8 cellular contexts compared by ENCODE assay signal in the genomic region with DNA sequence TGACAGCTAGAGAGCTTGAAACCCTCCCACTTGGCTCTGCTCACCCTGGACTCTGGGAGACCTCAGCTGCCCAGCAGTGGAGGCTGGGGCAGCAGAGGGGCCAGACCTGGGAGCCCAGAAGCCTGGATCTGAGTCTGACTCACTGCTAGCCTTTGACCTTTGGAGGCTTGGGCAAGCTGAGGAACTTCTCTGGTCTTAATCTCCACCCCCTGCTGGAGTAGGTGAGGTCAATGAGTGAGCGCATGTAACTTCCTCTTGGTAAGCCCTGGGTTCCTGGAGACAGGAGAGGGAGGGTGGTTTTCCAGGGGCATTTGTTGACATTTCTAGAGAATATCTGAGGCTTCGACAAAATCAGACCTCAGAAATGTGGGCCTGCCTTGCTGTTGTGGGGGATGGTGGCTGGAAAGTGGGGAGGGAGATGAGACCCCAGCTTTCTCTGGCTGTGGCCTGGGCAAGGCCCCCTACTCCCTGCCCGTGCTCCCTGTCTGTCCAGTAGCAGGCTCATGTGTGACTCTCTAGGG.
DNase-seq lines count a peak whose midpoint lies in the region; ATAC-seq, FAIRE-seq and TF ChIP-seq lines count a peak whose summit lies in the region.

No MANE protein-coding gene starts in this region.

- no peaks in the 10 kb centered on the region for H3K4me1 ChIP-seq in HUES48 (ENCODE audit: control insufficient read depth, insufficient read depth, low read length)
- no peaks in the 10 kb centered on the region for H3K4me1 ChIP-seq in right lobe of liver
- H3K4me1 ChIP-seq in esophagus muscularis mucosa = peaks cover 5 to 14% (median 12%) of the 10 kb centered on the region in 4 donors

- no peak for FAIRE-seq in GM12892 (lab: Jason Lieb, UNC)

- H3K9me3 ChIP-seq in HUES48 (ENCODE audit: control insufficient read depth, insufficient read depth, low read length) (no peaks in the 10 kb centered on the region), right lobe of liver (no peaks in the 10 kb centered on the region), esophagus muscularis mucosa (no peaks in the 10 kb centered on the region)

- H3K27me3 Mint-ChIP-seq in activated T-helper 17 cell treated with anti-CD3 and anti-CD28 coated beads, Interleukin-2, amount 50 U/mL, for 72 hours = no peaks in the 10 kb centered on the region

- H3K27ac ChIP-seq in HUES48 (ENCODE audit: low read depth, low read length) = peak overlapping the region; percentile 63
- H3K27ac ChIP-seq in right lobe of liver = no peak overlapping the region
- H3K27ac ChIP-seq in esophagus muscularis mucosa (replicated peaks in 1 of 4) = no peak overlapping the region

- POLR2A ChIA-PET in BJ (lab: Charles Lee) = no interaction called here

- TF ChIP-seq POLR2A in right lobe of liver (IDR thresholded peaks at IDR 0.05) (no peak), esophagus muscularis mucosa (IDR thresholded peaks at IDR 0.05; ENCODE audit: low read depth) (no peak), GM12892 (IDR thresholded peaks at IDR 0.05; ENCODE audit: low read depth, low read length) (no peak)

- peaks cover 9% of the 10 kb centered on the region for H3K9me3 Mint-ChIP-seq in activated T-helper 17 cell treated with anti-CD3 and anti-CD28 coated beads, Interleukin-2, amount 50 U/mL, for 72 hours

- H3K4me3 Mint-ChIP-seq in activated T-helper 17 cell treated with anti-CD3 and anti-CD28 coated beads, Interleukin-2, amount 50 U/mL, for 72 hours = peak overlapping the region; percentile 64

- H3K36me3 ChIP-seq in BJ (ENCODE audit: control insufficient read depth, insufficient read depth, low read length) (no peaks in the 10 kb centered on the region), HUES48 (ENCODE audit: control insufficient read depth, insufficient read depth, low read length) (no peaks in the 10 kb centered on the region), right lobe of liver (no peaks in the 10 kb centered on the region), esophagus muscularis mucosa (no peaks in the 10 kb centered on the region)

- no peak overlapping the region for H3K9ac ChIP-seq in HUES48 (ENCODE audit: low read depth, low read length)

- intact Hi-C loops in right lobe of liver (cut with DNase I) = no loop called here
- intact Hi-C loops in esophagus muscularis mucosa (cut with DNase I) = no loop called here

- peaks cover 30% of the 10 kb centered on the region for H3K4me1 Mint-ChIP-seq in activated T-helper 17 cell treated with anti-CD3 and anti-CD28 coated beads, Interleukin-2, amount 50 U/mL, for 72 hours

- DNase-seq in BJ (ENCODE audit: low read depth) = peak; percentile 29
- no peak for DNase-seq in right lobe of liver
- DNase-seq in NK-92 (lab: John Stamatoyannopoulos, UW; ENCODE audit: unreplicated experiment) = no peak
- DNase-seq in esophagus muscularis mucosa (ENCODE audit: extremely low spot score) = no peak
- DNase-seq in GM12892 (ENCODE audit: insufficient read length) = no peak

- H3K36me3 Mint-ChIP-seq in activated T-helper 17 cell treated with anti-CD3 and anti-CD28 coated beads, Interleukin-2, amount 50 U/mL, for 72 hours (ENCODE audit: low read depth) = no peaks in the 10 kb centered on the region

- no peaks in the 10 kb centered on the region; the same call in 1 of the 2 replicates for H3K27me3 ChIP-seq in BJ (ENCODE audit: control insufficient read depth, insufficient read depth, low read length)
- H3K27me3 ChIP-seq in HUES48 (ENCODE audit: control insufficient read depth, insufficient read depth, low read length) = no peaks in the 10 kb centered on the region
- no peaks in the 10 kb centered on the region for H3K27me3 ChIP-seq in right lobe of liver
- H3K27me3 ChIP-seq in esophagus muscularis mucosa = no peaks in the 10 kb centered on the region

- CTCF ChIA-PET in BJ (lab: Yijun Ruan, JAX) = interaction anchor here (0.6 to 1.6 kb wide), 2 partner anchors 67 to 193 kb away, joined by 3 to 4 read pairs; no protein-coding TSS in a partner anchor

- no peak for TF ChIP-seq EP300 in esophagus muscularis mucosa (IDR thresholded peaks at IDR 0.05)

- TF ChIP-seq CTCF in BJ (IDR thresholded peaks at IDR 0.05; ENCODE audit: insufficient read depth, low read depth, low read length) = peak; percentile 13; the same call in 1 of the 2 replicates
- TF ChIP-seq CTCF in right lobe of liver (IDR thresholded peaks at IDR 0.05) = no peak
- TF ChIP-seq CTCF in esophagus muscularis mucosa (IDR thresholded peaks at IDR 0.05) = no peak

- peak overlapping the region; percentile 71 for H3K27ac Mint-ChIP-seq in activated T-helper 17 cell treated with anti-CD3 and anti-CD28 coated beads, Interleukin-2, amount 50 U/mL, for 72 hours

- no peak overlapping the region for H3K4me3 ChIP-seq in BJ (ENCODE audit: low read depth, low read length)
- H3K4me3 ChIP-seq in HUES48 (ENCODE audit: low read depth, low read length) = no peak overlapping the region
- H3K4me3 ChIP-seq in right lobe of liver = no peak overlapping the region
- no peak overlapping the region for H3K4me3 ChIP-seq in esophagus muscularis mucosa

- no CpG with 5 or more reads among the region's 3 CpGs for WGBS in right lobe of liver (ENCODE audit: insufficient coverage, low coverage, low lambda C conversion rate, missing lambda C conversion rate)
- 45% methylated on average over 3 of the region's 3 CpGs for WGBS in esophagus muscularis mucosa

- ATAC-seq in activated T-helper 17 cell treated with anti-CD3 and anti-CD28 coated beads, Interleukin-2, amount 50 U/mL, for 72 hours (replicated peaks) = peak; percentile 56
- ATAC-seq in right lobe of liver (peak; percentile 32 to 91 (median 58)), HG02759 (IDR thresholded peaks at IDR 0.05; ENCODE audit: unreplicated experiment) (no peak)
